8 cellular contexts compared by ENCODE assay signal in the genomic region with DNA sequence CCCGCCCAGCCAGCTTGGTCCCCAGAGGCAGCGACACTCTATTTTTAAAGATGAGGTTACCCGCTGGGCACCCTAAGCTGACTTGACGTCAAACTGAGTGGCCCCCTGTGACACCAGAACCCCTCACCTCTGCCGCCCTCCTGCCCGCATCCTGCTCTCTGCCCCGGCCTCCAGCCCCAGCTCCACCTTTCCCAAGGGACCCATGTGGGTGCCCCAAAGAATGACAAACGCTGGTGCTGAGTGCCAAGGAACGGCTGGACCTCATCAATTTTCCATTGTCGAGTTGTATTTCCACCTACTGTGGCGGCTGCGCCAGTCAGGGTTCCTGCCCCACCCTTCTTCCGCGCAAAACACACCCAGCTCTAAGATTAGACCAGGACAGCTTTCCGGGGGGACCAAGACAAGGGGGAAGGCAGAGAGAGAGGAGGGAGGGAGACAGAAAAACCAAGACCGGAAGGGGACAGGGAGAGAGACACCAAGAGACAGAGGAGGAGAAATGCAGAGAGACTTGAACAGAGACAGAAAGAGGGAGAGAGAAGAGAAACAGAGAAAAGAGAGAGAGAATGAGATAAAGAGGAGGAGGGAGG. TPM values are rescaled to one million over a fixed set of nuclear protein-coding genes. Genes with fewer than 3 reads are reported as not detected.
DNase-seq lines count a peak whose midpoint lies in the region; ATAC-seq and TF ChIP-seq lines count a peak whose summit lies in the region.

No MANE protein-coding gene starts in this region.

- in situ Hi-C loops in astrocyte of the spinal cord (cut with HindIII; ENCODE audit: low sequenced_read_pairs): no loop called here

- no peaks in the 10 kb centered on the region for H3K9me3 Mint-ChIP-seq in CD4-positive, alpha-beta T cell
- H3K9me3 Mint-ChIP-seq in mesothelial cell of epicardium: no peaks in the 10 kb centered on the region

- peaks cover 11% of the 10 kb centered on the region for H3K36me3 Mint-ChIP-seq in CD4-positive, alpha-beta T cell (ENCODE audit: low read depth)
- H3K36me3 Mint-ChIP-seq in mesothelial cell of epicardium: peaks cover 2% of the 10 kb centered on the region

- no peak for ATAC-seq in CD4-positive, alpha-beta T cell (ENCODE audit: poor library complexity)
- ATAC-seq in GM18517 (IDR thresholded peaks at IDR 0.05; ENCODE audit: unreplicated experiment): no peak

- no peaks in the 10 kb centered on the region for H3K27me3 ChIP-seq in CD4-positive, alpha-beta T cell (ENCODE audit: control insufficient read depth, insufficient read depth, low read length)
- peaks cover 3% of the 10 kb centered on the region; the same call in 1 of the 2 replicates for H3K27me3 ChIP-seq in HUES6 (ENCODE audit: control insufficient read depth, insufficient read depth, low read length)

- no peak for TF ChIP-seq CTCF in CD4-positive, alpha-beta T cell (IDR thresholded peaks at IDR 0.05)
- TF ChIP-seq CTCF in astrocyte of the spinal cord (IDR thresholded peaks at IDR 0.05; ENCODE audit: low read depth, low read length): no peak
- TF ChIP-seq CTCF in mesothelial cell of epicardium (IDR thresholded peaks at IDR 0.05; ENCODE audit: unreplicated experiment): no peak

- CTCF ChIA-PET in CD4-positive, alpha-beta T cell (lab: Charles Lee): interaction anchor here (0.7 to 1.2 kb wide), 2 partner anchors 12 to 25 kb away, joined by 3 read pairs; no protein-coding TSS in a partner anchor

- peaks cover 26% of the 10 kb centered on the region for H3K4me1 Mint-ChIP-seq in CD4-positive, alpha-beta T cell (ENCODE audit: low read depth)
- H3K4me1 Mint-ChIP-seq in mesothelial cell of epicardium: peaks cover 15% of the 10 kb centered on the region

- no peaks in the 10 kb centered on the region for H3K9me3 ChIP-seq in CD4-positive, alpha-beta T cell (ENCODE audit: control insufficient read depth, low read length)
- H3K9me3 ChIP-seq in HUES6 (ENCODE audit: control insufficient read depth, insufficient read depth, low read depth, low read length): no peaks in the 10 kb centered on the region

- H3K4me3 Mint-ChIP-seq in CD4-positive, alpha-beta T cell: peak overlapping the region; percentile 99
- H3K4me3 Mint-ChIP-seq in mesothelial cell of epicardium: peak overlapping the region; percentile 89

- POLR2A ChIA-PET in CD4-positive, alpha-beta T cell (lab: Charles Lee): interaction anchor here (1.6 to 1.9 kb wide), 2 partner anchors 11 to 33 kb away, joined by 4 to 18 read pairs; no protein-coding TSS in a partner anchor

- intact Hi-C loops in CD4-positive, alpha-beta T cell (cut with DNase I, micrococcal nuclease): no loop called here
- intact Hi-C loops in posterior vena cava (cut with DNase I): no loop called here

- H3K27ac Mint-ChIP-seq in CD4-positive, alpha-beta T cell: peak overlapping the region; percentile 88
- H3K27ac Mint-ChIP-seq in mesothelial cell of epicardium: peak overlapping the region; percentile 10

- peak overlapping the region; percentile 29 for H3K27ac ChIP-seq in CD4-positive, alpha-beta T cell (ENCODE audit: low read depth, low read length)
- no peak overlapping the region for H3K27ac ChIP-seq in HUES6 (ENCODE audit: low read depth, low read length)

- H3K9ac ChIP-seq in HUES6 (ENCODE audit: low read length): peak overlapping the region; percentile 87

- peaks cover 25% of the 10 kb centered on the region for H3K4me1 ChIP-seq in HUES6 (ENCODE audit: control insufficient read depth, insufficient read depth, low read length)

- no peaks in the 10 kb centered on the region for H3K27me3 Mint-ChIP-seq in CD4-positive, alpha-beta T cell
- H3K27me3 Mint-ChIP-seq in mesothelial cell of epicardium (ENCODE audit: low read depth): no peaks in the 10 kb centered on the region

- peaks cover 6% of the 10 kb centered on the region; the same call in 1 of the 2 replicates for H3K36me3 ChIP-seq in HUES6 (ENCODE audit: control insufficient read depth, insufficient read depth, low read length)

- peak in 2 of 10 experiments; percentile 9 to 13 for DNase-seq in CD4-positive, alpha-beta T cell
- DNase-seq in astrocyte of the spinal cord (ENCODE audit: low read depth, low spot score) (no peak), mesothelial cell of epicardium (ENCODE audit: low spot score in 2 of 2, unreplicated experiment in 2 of 2) (no peak), posterior vena cava (ENCODE audit: low spot score) (no peak), epidermal melanocyte (ENCODE audit: insufficient read length, low spot score) (no peak), T1000 (lab: John Stamatoyannopoulos, UW) (no peak)

- H3K4me3 ChIP-seq in HUES6 (ENCODE audit: low read depth, low read length) (peak overlapping the region; percentile 79), astrocyte of the spinal cord (ENCODE audit: low read depth, low read length) (peak overlapping the region; percentile 64)

RNA-seq across cellular contexts. Expression of a gene that starts 2.0 kb away (rescaled TPM):
- 10 to 100 TPM; 31.6 to 35.4 TPM for total RNA-seq in CD4-positive, alpha-beta T cell
- total RNA-seq in mesothelial cell of epicardium: 57.3 to 59.3 TPM (median 58.8 TPM) in 3 replicates
- total RNA-seq in posterior vena cava: 10 to 100 TPM; 12.4 TPM
